23 cellular contexts compared by ENCODE assay signal in genomic region chr18:62848946-62849345, GRCh38.
"Had no signal": no experiment of that assay in that cellular context is flagged by ENCODE, and none has a peak within 500 bp of the region (broad histone marks: within the 10 kb centered on the region; RNA-seq: fewer than 3 reads in every experiment).

No MANE protein-coding gene starts in this region.

- H3K4me1 ChIP-seq: breast epithelium had no signal

- H3K36me3 ChIP-seq: breast epithelium, right atrium auricular region, suprapubic skin had no signal

- H3K4me3 ChIP-seq: breast epithelium, mucosa of descending colon, right atrium auricular region, suprapubic skin had no signal

- DNase-seq: activated CD4-positive, alpha-beta T cell treated with anti-CD3 and anti-CD28 coated beads, Interleukin-2, amount 50 U/mL, for 1 hour; activated CD4-positive, CD25-positive, alpha-beta regulatory T cell treated with anti-CD3 and anti-CD28 coated beads, Interleukin-2, amount 50 U/mL, for 72 hours; activated CD8-positive, alpha-beta memory T cell treated with anti-CD3 and anti-CD28 coated beads for 24 hours; activated CD8-positive, alpha-beta memory T cell treated with anti-CD3 and anti-CD28 coated beads, Interleukin-2, amount 50 U/mL, for 48 hours; activated effector memory CD4-positive, alpha-beta T cell treated with anti-CD3 and anti-CD28 coated beads, Interleukin-2, amount 50 U/mL, for 16 hours; activated naive CD4-positive, alpha-beta T cell treated with anti-CD3 and anti-CD28 coated beads, Interleukin-2, amount 50 U/mL, for 16 hours; activated T-cell treated with anti-CD3 and anti-CD28 coated beads, Interleukin-2, amount 50 U/mL, for 72 hours; aorta; cerebellar nuclear complex; cortex of kidney; foreskin melanocyte; hypothalamus; kidney; left ventricle myocardium superior; mucosa of descending colon; naive B cell; stimulated activated CD4-positive, alpha-beta T cell treated with anti-CD3 and anti-CD28 coated beads, Interleukin-2, amount 100 ng/mL, for 24 hours; trophoblast cell had no signal

- H3K9me3 ChIP-seq: breast epithelium, mucosa of descending colon, right atrium auricular region, suprapubic skin had no signal

- H3K27ac ChIP-seq: breast epithelium, right atrium auricular region, suprapubic skin, VCaP had no signal

- H3K27me3 ChIP-seq: breast epithelium, right atrium auricular region, suprapubic skin had no signal

- ATAC-seq: activated T-cell treated with anti-CD3 and anti-CD28 coated beads, Interleukin-2, amount 50 U/mL, for 72 hours; esophagus mucosa; left ventricle myocardium superior; mucosa of descending colon had no signal
